11 cellular contexts compared by ENCODE assay signal in the genomic region with DNA sequence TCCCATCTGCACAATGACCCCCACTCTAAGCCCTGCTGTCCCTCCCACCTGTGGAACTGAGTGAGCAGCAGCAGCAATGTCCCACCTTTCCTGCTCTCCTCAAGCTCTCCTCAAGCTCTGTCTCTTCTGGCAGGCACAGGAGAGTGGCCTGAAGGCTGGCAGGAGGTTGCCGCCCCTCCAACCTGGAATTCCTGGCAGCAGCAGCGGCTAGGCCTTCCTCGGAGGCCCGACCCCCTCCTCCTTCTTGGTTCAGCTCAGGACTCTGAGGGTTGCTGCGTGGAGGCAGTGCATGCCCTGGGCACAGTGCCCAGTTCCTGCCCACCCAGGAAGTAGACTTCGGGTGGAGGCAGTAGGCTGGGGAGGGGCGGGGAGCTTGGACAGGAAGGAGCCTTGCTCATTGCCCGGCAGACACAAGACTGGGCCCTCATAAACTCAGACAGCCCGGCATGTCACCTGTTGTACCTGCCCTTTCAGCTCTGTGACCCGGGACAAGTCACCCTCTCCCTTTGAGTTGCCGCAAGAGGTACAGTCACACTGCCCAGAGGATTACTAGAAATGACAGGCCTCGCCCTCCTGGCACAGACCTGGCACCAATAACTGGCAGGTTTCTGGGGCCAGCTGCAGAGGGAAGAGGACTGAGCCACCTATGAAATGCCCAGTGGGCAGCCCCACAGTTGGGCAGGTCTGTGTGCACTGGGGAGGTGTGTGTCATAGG. TPM values are rescaled to one million over a fixed set of nuclear protein-coding genes. Genes with fewer than 3 reads are reported as not detected.
A peak's percentile ranks its signal among the peaks of the same experiment; 100 is the strongest.
DNase-seq lines count a peak whose midpoint lies in the region; ATAC-seq and TF ChIP-seq lines count a peak whose summit lies in the region.
"Had no signal": no experiment of that assay in that cellular context is flagged by ENCODE, and none has a peak within 500 bp of the region (broad histone marks: within the 10 kb centered on the region; RNA-seq: fewer than 3 reads in every experiment).

No MANE protein-coding gene starts in this region.

- H3K27ac ChIP-seq in lower lobe of right lung: peak overlapping the region; percentile 85
- H3K27ac ChIP-seq: C4-2B had no signal

- no peaks in the 10 kb centered on the region for H3K27me3 Mint-ChIP-seq in MCF 10A (ENCODE audit: insufficient read depth, unreplicated experiment)
- no peaks in the 10 kb centered on the region for H3K27me3 Mint-ChIP-seq in naive thymus-derived CD8-positive, alpha-beta T cell

- H3K4me3 Mint-ChIP-seq in MCF 10A (ENCODE audit: unreplicated experiment): peak overlapping the region; percentile 35
- H3K4me3 Mint-ChIP-seq in naive thymus-derived CD8-positive, alpha-beta T cell: peak overlapping the region in 2 of 10 donors; percentile 14 to 62
- H3K4me3 Mint-ChIP-seq: nephron progenitor cell had no signal

- H3K36me3 ChIP-seq in lower lobe of right lung: no peaks in the 10 kb centered on the region

- no peaks in the 10 kb centered on the region for H3K9me3 Mint-ChIP-seq in MCF 10A (ENCODE audit: unreplicated experiment)
- no peaks in the 10 kb centered on the region for H3K9me3 Mint-ChIP-seq in naive thymus-derived CD8-positive, alpha-beta T cell
- H3K9me3 Mint-ChIP-seq: nephron progenitor cell had no signal

- no peaks in the 10 kb centered on the region for H3K36me3 Mint-ChIP-seq in MCF 10A (ENCODE audit: insufficient read depth, unreplicated experiment)
- no peaks in the 10 kb centered on the region for H3K36me3 Mint-ChIP-seq in naive thymus-derived CD8-positive, alpha-beta T cell

- peak; percentile 27 for DNase-seq in stimulated activated CD4-positive, alpha-beta T cell treated with anti-CD3 and anti-CD28 coated beads, Interleukin-1b, Interleukin-23, amount 100 ng/mL, for 48 hours
- DNase-seq in stimulated activated CD4-positive, alpha-beta T cell treated with anti-CD3 and anti-CD28 coated beads, Interleukin-12 subunit alpha, Interleukin-12 subunit beta, amount 100 ng/mL, for 4 hours: no peak
- DNase-seq in MCF 10A (ENCODE audit: unreplicated experiment): peak; percentile 80
- peak; percentile 93 for DNase-seq in lower lobe of right lung
- DNase-seq in ureter (ENCODE audit: low spot score): peak; percentile 68
- no peak for DNase-seq in naive thymus-derived CD8-positive, alpha-beta T cell
- DNase-seq in HuH-7 (ENCODE audit: low spot score): no peak
- DNase-seq in effector CD4-positive, alpha-beta T cell: no peak
- DNase-seq: NCI-H526 treated with DMSO at 0.1 percent for 48 hours, nephron progenitor cell had no signal

- intact Hi-C loops in MCF 10A (cut with micrococcal nuclease): no loop called here
- intact Hi-C loops in lower lobe of right lung (cut with DNase I): no loop called here

- no peak for TF ChIP-seq CTCF in MCF 10A (IDR thresholded peaks at IDR 0.05; ENCODE audit: unreplicated experiment)
- no peak for TF ChIP-seq CTCF in lower lobe of right lung (IDR thresholded peaks at IDR 0.05)

- peaks cover 66% of the 10 kb centered on the region for H3K4me1 ChIP-seq in lower lobe of right lung

- BruUV-seq in MCF 10A (replicated peaks; lab: Mats Ljungman, UMichigan): no TSS peak

- peak overlapping the region; percentile 52 for H3K4me3 ChIP-seq in lower lobe of right lung

- ATAC-seq in lower lobe of right lung: peak; percentile 66 to 73
- ATAC-seq in naive thymus-derived CD8-positive, alpha-beta T cell: no peak

- CTCF ChIA-PET in MCF 10A (lab: Yijun Ruan, JAX): interaction anchor here (0.6 to 1.2 kb wide), 6 partner anchors 10 to 519 kb away, joined by 3 to 5 read pairs (median 3); no protein-coding TSS in a partner anchor

- H3K27me3 ChIP-seq in lower lobe of right lung (ENCODE audit: low read depth): no peaks in the 10 kb centered on the region

- POLR2A ChIA-PET in MCF 10A (lab: Yijun Ruan, JAX): interaction anchor here (0.6 to 1.1 kb wide), 2 partner anchors 17 to 44 kb away, joined by 3 to 4 read pairs; no protein-coding TSS in a partner anchor
- POLR2A ChIA-PET in naive thymus-derived CD8-positive, alpha-beta T cell (lab: Charles Lee): no interaction called here

- H3K9me3 ChIP-seq in lower lobe of right lung: no peaks in the 10 kb centered on the region

- H3K4me1 Mint-ChIP-seq in MCF 10A (ENCODE audit: insufficient read depth, unreplicated experiment): peaks cover 53% of the 10 kb centered on the region
- peaks cover 5 to 32% (median 21%) of the 10 kb centered on the region in 4 donors for H3K4me1 Mint-ChIP-seq in naive thymus-derived CD8-positive, alpha-beta T cell

- peak overlapping the region; percentile 39 for H3K27ac Mint-ChIP-seq in MCF 10A (ENCODE audit: low read depth, unreplicated experiment)
- peak overlapping the region in 1 of 10 donors; percentile 61 for H3K27ac Mint-ChIP-seq in naive thymus-derived CD8-positive, alpha-beta T cell
- H3K27ac Mint-ChIP-seq: nephron progenitor cell had no signal

RNA-seq across cellular contexts. Expression of a gene that starts 2.1 kb away (rescaled TPM):
- 38.1 and 42.5 TPM in 2 replicates for total RNA-seq in MCF 10A (2022)
- total RNA-seq in lower lobe of right lung: 994 TPM
- 13.8 TPM for total RNA-seq in ureter
- not detected for total RNA-seq in naive thymus-derived CD8-positive, alpha-beta T cell
- 1 to 10 TPM in 1 of 3 donors, under 1 TPM in 1, not detected in 1; 0.64 to 1.6 TPM for polyA plus RNA-seq in naive thymus-derived CD8-positive, alpha-beta T cell

RNA-seq across cellular contexts. Expression of a gene that starts 24.0 kb away (rescaled TPM):
- not detected in 2 replicates for total RNA-seq in MCF 10A (2022)
- not detected for total RNA-seq in lower lobe of right lung
- total RNA-seq in ureter: not detected
- total RNA-seq in naive thymus-derived CD8-positive, alpha-beta T cell: not detected
- not detected for polyA plus RNA-seq in naive thymus-derived CD8-positive, alpha-beta T cell

Comparison
In these comparisons a context has a peak if more than half of its experiments do, and no peak if none do; other contexts are left out.
1. DNase-seq: peak in stimulated activated CD4-positive, alpha-beta T cell treated with anti-CD3 and anti-CD28 coated beads, Interleukin-1b, Interleukin-23, amount 100 ng/mL, for 48 hours (single experiment), MCF 10A (single experiment), lower lobe of right lung (single experiment) and ureter (single experiment); none in stimulated activated CD4-positive, alpha-beta T cell treated with anti-CD3 and anti-CD28 coated beads, Interleukin-12 subunit alpha, Interleukin-12 subunit beta, amount 100 ng/mL, for 4 hours (single experiment), naive thymus-derived CD8-positive, alpha-beta T cell (0 of 10), HuH-7 (single experiment) and effector CD4-positive, alpha-beta T cell (single experiment).
2. ATAC-seq: peak in lower lobe of right lung (2 of 2); none in naive thymus-derived CD8-positive, alpha-beta T cell (0 of 2).
3. RNA of a gene that starts 2.1 kb away (total RNA-seq): 994 TPM in lower lobe of right lung (single experiment); 38.1 to 42.5 TPM in MCF 10A, 13.8 TPM in ureter (single experiment) and not detected in naive thymus-derived CD8-positive, alpha-beta T cell; every median in the first group is over 10 times any median in the second.